Comparison of ENCODE assay signal across 25 cellular contexts in the genomic region with DNA sequence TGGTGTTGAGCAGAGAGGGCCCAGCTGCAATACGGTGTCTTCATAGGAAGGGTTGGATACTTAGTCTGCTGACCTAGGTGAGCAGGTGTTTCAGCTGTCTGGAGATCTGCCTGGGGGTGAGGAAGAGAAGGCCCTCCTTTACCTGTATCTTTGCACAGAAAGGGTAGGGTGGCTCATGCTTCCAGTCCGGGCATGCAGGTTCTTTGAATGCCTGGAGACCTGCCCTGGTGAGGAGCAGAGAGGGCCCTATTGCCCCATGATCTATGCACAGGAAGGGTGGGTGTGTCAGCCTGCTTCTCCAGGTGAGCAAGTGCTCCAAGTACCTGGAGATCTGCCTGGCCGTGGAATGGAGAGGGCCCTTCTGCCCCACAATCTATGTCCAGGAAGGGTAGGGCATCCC.
A peak's percentile ranks its signal among the peaks of the same experiment; 100 is the strongest.
DNase-seq lines count a peak whose midpoint lies in the region; ATAC-seq, FAIRE-seq and TF ChIP-seq lines count a peak whose summit lies in the region.
"Had no signal": no experiment of that assay in that cellular context is flagged by ENCODE, and none has a peak within 500 bp of the region (broad histone marks: within the 10 kb centered on the region; RNA-seq: fewer than 3 reads in every experiment).

No MANE protein-coding gene starts in this region.

- H3K4me2 ChIP-seq in H1 (ENCODE audit: insufficient read depth in 1 of 2, low read depth in 2 of 2, low read length in 2 of 2), result no peak overlapping the region
- no peak overlapping the region for H3K4me2 ChIP-seq in trophoblast cell (ENCODE audit: low read length)
- H3K4me2 ChIP-seq: A549; BLaER1 treated with 17β-estradiol and CSF1 and Interleukin-3, amounts not matched to agents 10 nM and 100 nM had no signal

- no peaks in the 10 kb centered on the region; the same call in 1 of the 2 replicates for H3K79me1 ChIP-seq in H1 (ENCODE audit: low read depth, low read length)
- no peaks in the 10 kb centered on the region for H3K79me1 ChIP-seq in trophoblast cell (ENCODE audit: low read length)

- CTCF ChIA-PET in HEK293 (lab: Yijun Ruan, JAX) (no interaction called here), H1 (lab: Charles Lee; ENCODE audit: partially characterized antibody) (no interaction called here)

- no peak overlapping the region for H4K5ac ChIP-seq in H1 (ENCODE audit: insufficient read length, low read depth, low read length)

- H2BK5ac ChIP-seq in H1 (ENCODE audit: low read depth, low read length) (no peak overlapping the region), trophoblast cell (ENCODE audit: low read depth, low read length, poor library complexity) (no peak overlapping the region)

- H3K27me3 ChIP-seq in H1 (replicated peaks in 1 of 4; ENCODE audit: control insufficient read depth in 3 of 4, extremely low read depth in 1 of 4, insufficient read depth in 3 of 4, low read length in 3 of 4), result peaks cover 0 to 1% (median 0%) of the 10 kb centered on the region in 4 experiments; a peak in 1 of 7 replicates
- no peaks in the 10 kb centered on the region for H3K27me3 ChIP-seq in foreskin keratinocyte
- H3K27me3 ChIP-seq in trophoblast cell (ENCODE audit: insufficient read depth, low read length), result no peaks in the 10 kb centered on the region
- H3K27me3 ChIP-seq: BE2C; BLaER1 treated with 17β-estradiol and CSF1 and Interleukin-3, amounts not matched to agents 10 nM and 100 nM had no signal

- H2AFZ ChIP-seq in H1 (ENCODE audit: low read length) (no peak overlapping the region), trophoblast cell (ENCODE audit: insufficient read depth, low read length, poor library complexity) (no peak overlapping the region)
- H2AFZ ChIP-seq: GM23248 had no signal

- TF ChIP-seq POLR2A in H1 (IDR thresholded peaks at IDR 0.05; ENCODE audit: control extremely low read depth in 1 of 2, low read depth in 2 of 2, low read length in 2 of 2), result no peak

- TF ChIP-seq EP300 in H1 (IDR thresholded peaks at IDR 0.05; ENCODE audit: borderline replicate concordance in 1 of 2, low read depth in 2 of 2, low read length in 2 of 2), result no peak

- H3K18ac ChIP-seq in H1 (ENCODE audit: extremely low read depth, low read length) (no peak overlapping the region), trophoblast cell (ENCODE audit: low read length) (no peak overlapping the region)

- FAIRE-seq in H1 (lab: Jason Lieb, UNC) (no peak), urothelium cell line (lab: Jason Lieb, UNC) (no peak)
- FAIRE-seq: A549, GM12891, GM18507 had no signal

- H3K27ac ChIP-seq in HEK293 (ENCODE audit: extremely low read depth, low read depth, low read length) (no peak overlapping the region), H1 (ENCODE audit: low read depth, low read length) (no peak overlapping the region), foreskin keratinocyte (no peak overlapping the region), trophoblast cell (ENCODE audit: low read depth, low read length) (no peak overlapping the region)
- H3K27ac ChIP-seq: BLaER1 treated with 17β-estradiol and CSF1 and Interleukin-3, amounts not matched to agents 10 nM and 100 nM; GM23248 had no signal

- 97% methylated on average over 3 of the region's 3 CpGs; no CpG with 5 or more reads in 1 of the 2 experiments for WGBS in H1 (ENCODE audit: extremely low coverage in 1 of 2, insufficient coverage in 1 of 2, insufficient read length in 1 of 2, insufficient replicate concordance in 2 of 2, low coverage in 1 of 2, low lambda C conversion rate in 2 of 2, missing lambda C conversion rate in 1 of 2), 2 experiments
- no CpG with 5 or more reads among the region's 3 CpGs for WGBS in trophoblast cell (ENCODE audit: extremely low coverage, insufficient coverage, insufficient read length)

- H3K4me3 ChIP-seq in HEK293 (ENCODE audit: low read depth, low read length) (no peak overlapping the region), H1 (ENCODE audit: extremely low read depth in 1 of 4, insufficient read depth in 2 of 4, low read depth in 3 of 4, low read length in 4 of 4) (no peak overlapping the region), trophoblast cell (ENCODE audit: low read depth, low read length) (no peak overlapping the region)
- H3K4me3 ChIP-seq: A549; BLaER1 treated with 17β-estradiol and CSF1 and Interleukin-3, amounts not matched to agents 10 nM and 100 nM; GM23248 had no signal

- H3K79me2 ChIP-seq in H1 (ENCODE audit: control insufficient read depth in 1 of 2, insufficient read depth in 2 of 2, low read length in 2 of 2) (peaks cover 0 to 12% of the 10 kb centered on the region in 2 experiments; a peak in 2 of 4 replicates), trophoblast cell (ENCODE audit: control insufficient read depth, insufficient read depth, low read length, poor library complexity) (peaks cover 2% of the 10 kb centered on the region)

- no peaks in the 10 kb centered on the region for H3K23me2 ChIP-seq in H1 (ENCODE audit: low read depth, low read length)

- H3K9ac ChIP-seq in H1 (replicated peaks in 1 of 4; ENCODE audit: extremely low read depth in 1 of 4, low read depth in 3 of 4, low read length in 3 of 4) (no peak overlapping the region), trophoblast cell (ENCODE audit: low read length) (no peak overlapping the region)
- H3K9ac ChIP-seq: BLaER1 treated with 17β-estradiol and CSF1 and Interleukin-3, amounts not matched to agents 10 nM and 100 nM; GM23248 had no signal

- no peak for DNase-seq in H1 (ENCODE audit: low read depth in 1 of 2, low spot score in 2 of 2)
- peak in 1 of 2 donors; percentile 65 for DNase-seq in foreskin keratinocyte
- peak; percentile 32 to 53 for DNase-seq in trophoblast cell
- no peak for DNase-seq in urothelium cell line (ENCODE audit: low spot score)
- DNase-seq in retina, result no peak
- DNase-seq: 8988T; ACHN; AML-193; BE2C; Calu3; CD4-positive, alpha-beta memory T cell; COR-L47; DMS53; DMS79 treated with DMSO at 0.1 percent for 48 hours; GF-D8; GM23248; H9; HFFc6 had no signal

- H3K56ac ChIP-seq in H1 (replicated peaks; ENCODE audit: insufficient read length, low read depth, low read length), result no peak overlapping the region

- ATAC-seq in foreskin keratinocyte (peak; percentile 47), GM21576 (IDR thresholded peaks at IDR 0.05; ENCODE audit: unreplicated experiment) (no peak)
- ATAC-seq: A549, HCT116 had no signal

- H2BK20ac ChIP-seq in H1 (ENCODE audit: low read length), result no peak overlapping the region

- no peak overlapping the region for H4K12ac ChIP-seq in trophoblast cell (ENCODE audit: low read depth, low read length)

- no peaks in the 10 kb centered on the region for H3K9me3 ChIP-seq in HEK293 (ENCODE audit: control insufficient read depth, insufficient read depth, low read depth, low read length)
- H3K9me3 ChIP-seq in H1 (ENCODE audit: insufficient read depth in 2 of 2, low read depth in 1 of 2, low read length in 1 of 2), result peaks cover 8 to 11% of the 10 kb centered on the region in 2 experiments
- peaks cover 11% of the 10 kb centered on the region for H3K9me3 ChIP-seq in trophoblast cell (ENCODE audit: insufficient read depth, low read depth, low read length)
- H3K9me3 ChIP-seq: BE2C had no signal

- POLR2A ChIA-PET in HEK293 (lab: Yijun Ruan, JAX) (no interaction called here), H1 (lab: Charles Lee; ENCODE audit: partially characterized antibody) (no interaction called here)

- no peak overlapping the region for H3K14ac ChIP-seq in H1 (ENCODE audit: insufficient read length)
- H3K14ac ChIP-seq in trophoblast cell (ENCODE audit: low read length), result no peak overlapping the region

- H3K4me1 ChIP-seq in HEK293 (ENCODE audit: control insufficient read depth, insufficient read depth, low read length), result no peaks in the 10 kb centered on the region
- H3K4me1 ChIP-seq in H1 (replicated peaks in 1 of 4; ENCODE audit: control insufficient read depth in 3 of 4, insufficient read depth in 4 of 4, low read length in 3 of 4), result no peaks in the 10 kb centered on the region
- H3K4me1 ChIP-seq in foreskin keratinocyte, result no peaks in the 10 kb centered on the region
- H3K4me1 ChIP-seq in trophoblast cell (ENCODE audit: control insufficient read depth in 1 of 2, insufficient read depth in 2 of 2, low read length in 2 of 2), result no peaks in the 10 kb centered on the region
- H3K4me1 ChIP-seq: BLaER1 treated with 17β-estradiol and CSF1 and Interleukin-3, amounts not matched to agents 10 nM and 100 nM had no signal

- H3K23ac ChIP-seq in H1 (ENCODE audit: insufficient read length) (no peak overlapping the region), trophoblast cell (ENCODE audit: low read length) (no peak overlapping the region)

- no peak overlapping the region for H4K8ac ChIP-seq in H1 (ENCODE audit: extremely low read depth, insufficient read depth, low read length)
- no peak overlapping the region for H4K8ac ChIP-seq in trophoblast cell (ENCODE audit: low read depth, low read length)

- TF ChIP-seq CTCF in HEK293 (tag by site-specific recombination; IDR thresholded peaks at IDR 0.05) (no peak), H1 (IDR thresholded peaks at IDR 0.05; ENCODE audit: control extremely low read depth in 1 of 3, insufficient read depth in 1 of 3, low read depth in 1 of 3, low read length in 3 of 3) (no peak), foreskin keratinocyte (conservative IDR thresholded peaks at IDR 0.05) (no peak)

- H3K36me3 ChIP-seq in HEK293 (ENCODE audit: control insufficient read depth in 2 of 2, insufficient read depth in 1 of 2, low read length in 2 of 2) (no peaks in the 10 kb centered on the region), H1 (ENCODE audit: control insufficient read depth in 2 of 4, insufficient read depth in 4 of 4, low read length in 3 of 4) (no peaks in the 10 kb centered on the region), trophoblast cell (ENCODE audit: control insufficient read depth in 1 of 2, insufficient read depth in 2 of 2, low read length in 2 of 2) (peaks cover 10 to 13% of the 10 kb centered on the region in 2 experiments)
- H3K36me3 ChIP-seq: BE2C had no signal

- H2BK15ac ChIP-seq in H1 (ENCODE audit: low read length), result 0 out of 2 replicates have a peak overlapping the region, but pooled peaks have one; percentile 62

- no peak overlapping the region for H4K91ac ChIP-seq in H1 (replicated peaks; ENCODE audit: insufficient read length, low read length)
- no peak overlapping the region for H4K91ac ChIP-seq in trophoblast cell (ENCODE audit: low read depth, low read length)

- no peak overlapping the region for H3K4ac ChIP-seq in H1 (replicated peaks; ENCODE audit: insufficient read length, low read depth, low read length)
- H3K4ac ChIP-seq in trophoblast cell (ENCODE audit: low read depth, low read length), result no peak overlapping the region

- H4K20me1 ChIP-seq in H1 (replicated peaks in 1 of 2; ENCODE audit: control insufficient read depth in 1 of 2, insufficient read depth in 2 of 2, low read length in 2 of 2), result no peaks in the 10 kb centered on the region

- no peak overlapping the region for H2BK120ac ChIP-seq in H1 (replicated peaks; ENCODE audit: low read depth, low read length)
- no peak overlapping the region for H2BK120ac ChIP-seq in trophoblast cell (ENCODE audit: insufficient read depth, low read length, poor library complexity)

- H2BK12ac ChIP-seq in H1 (ENCODE audit: low read depth, low read length) (no peak overlapping the region), trophoblast cell (ENCODE audit: low read length) (no peak overlapping the region)

- H2AK5ac ChIP-seq in H1 (ENCODE audit: low read depth, low read length) (no peak overlapping the region), trophoblast cell (ENCODE audit: low read length) (no peak overlapping the region)

- no peak for TF ChIP-seq RAD21 in H1 (IDR thresholded peaks at IDR 0.05 in 1 of 2, conservative IDR thresholded peaks at IDR 0.05 in 1 of 2; ENCODE audit: low read depth in 2 of 2, low read length in 2 of 2)

Comparison
In these comparisons a context has a peak if more than half of its experiments do, and no peak if none do; other contexts are left out.
1. DNase-seq: peak in trophoblast cell (2 of 2); none in H1 (0 of 2), urothelium cell line (single experiment) and retina (single experiment).